1 cellular context compared by ENCODE assay signal in the genomic region with DNA sequence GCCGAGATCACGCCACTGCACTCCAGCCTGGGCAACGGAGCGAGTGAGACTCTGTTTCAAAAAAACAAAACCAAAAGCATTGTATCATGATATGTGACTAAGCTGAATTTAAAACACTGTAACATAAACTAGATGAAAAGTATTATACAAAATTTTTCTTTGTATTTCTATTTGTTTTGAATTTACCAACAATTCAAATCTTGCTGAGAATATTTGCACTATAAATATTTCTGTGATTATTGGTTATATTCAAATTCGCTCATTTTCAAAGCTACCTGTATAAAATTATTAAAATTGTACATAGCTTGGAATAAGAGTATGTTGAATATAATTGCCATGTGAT.
TF ChIP-seq lines count a peak whose summit lies in the region.

No MANE protein-coding gene starts in this region.

TF ChIP-seq in K562, 482 proteins besides CTCF, POLR2A, EP300 and RAD21 (continued from another document):
- TF ChIP-seq, protein P1, sequence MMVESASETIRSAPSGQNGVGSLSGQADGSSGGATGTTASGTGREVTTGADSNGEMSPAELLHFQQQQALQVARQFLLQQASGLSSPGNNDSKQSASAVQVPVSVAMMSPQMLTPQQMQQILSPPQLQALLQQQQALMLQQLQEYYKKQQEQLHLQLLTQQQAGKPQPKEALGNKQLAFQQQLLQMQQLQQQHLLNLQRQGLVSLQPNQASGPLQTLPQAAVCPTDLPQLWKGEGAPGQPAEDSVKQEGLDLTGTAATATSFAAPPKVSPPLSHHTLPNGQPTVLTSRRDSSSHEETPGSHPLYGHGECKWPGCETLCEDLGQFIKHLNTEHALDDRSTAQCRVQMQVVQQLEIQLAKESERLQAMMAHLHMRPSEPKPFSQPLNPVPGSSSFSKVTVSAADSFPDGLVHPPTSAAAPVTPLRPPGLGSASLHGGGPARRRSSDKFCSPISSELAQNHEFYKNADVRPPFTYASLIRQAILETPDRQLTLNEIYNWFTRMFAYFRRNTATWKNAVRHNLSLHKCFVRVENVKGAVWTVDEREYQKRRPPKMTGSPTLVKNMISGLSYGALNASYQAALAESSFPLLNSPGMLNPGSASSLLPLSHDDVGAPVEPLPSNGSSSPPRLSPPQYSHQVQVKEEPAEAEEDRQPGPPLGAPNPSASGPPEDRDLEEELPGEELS (CRISPR knock-in tag; IDR thresholded peaks at IDR 0.05; ENCODE audit: borderline replicate concordance), result 0 out of 2 replicates have a peak, but pooled peaks have one; percentile 15
- no peak for TF ChIP-seq HEY1 (CRISPR knock-in tag; IDR thresholded peaks at IDR 0.05; ENCODE audit: borderline replicate concordance)
- TF ChIP-seq MAFG (tag; conservative IDR thresholded peaks at IDR 0.05), result 0 out of 2 replicates have a peak, but pooled peaks have one; percentile 14
- TF ChIP-seq NEUROD1 (IDR thresholded peaks at IDR 0.05; ENCODE audit: borderline replicate concordance, low read depth, low read length, partially characterized antibody), result no peak
- TF ChIP-seq NFXL1 (CRISPR knock-in tag; IDR thresholded peaks at IDR 0.05), result no peak
- TF ChIP-seq ZNF561 (CRISPR knock-in tag; conservative IDR thresholded peaks at IDR 0.05), result no peak
- TF ChIP-seq DMBX1 (CRISPR knock-in tag; IDR thresholded peaks at IDR 0.05; ENCODE audit: borderline replicate concordance), result no peak
- peak; percentile 22 for TF ChIP-seq CBX8 (IDR thresholded peaks at IDR 0.05; ENCODE audit: borderline replicate concordance, extremely low read depth, low read depth, low read length, poor library complexity, severe bottlenecking)
- no peak for TF ChIP-seq PKNOX1 (IDR thresholded peaks at IDR 0.05)
- no peak for TF ChIP-seq ZNF584 (CRISPR knock-in tag; IDR thresholded peaks at IDR 0.05; ENCODE audit: low read depth)
